In genomic region chr2:229059331-229060033, GRCh38 we compare ENCODE assay signal across 16 cellular contexts.
DNase-seq lines count a peak whose midpoint lies in the region; ATAC-seq and TF ChIP-seq lines count a peak whose summit lies in the region.
"Had no signal": no experiment of that assay in that cellular context is flagged by ENCODE, and none has a peak within 500 bp of the region (broad histone marks: within the 10 kb centered on the region; RNA-seq: fewer than 3 reads in every experiment).

No MANE protein-coding gene starts in this region.

- peak; percentile 24 for DNase-seq in fibroblast of villous mesenchyme (ENCODE audit: low read depth)
- DNase-seq in right lobe of liver, result no peak
- no peak for DNase-seq in A172 (ENCODE audit: low spot score)
- DNase-seq in NCI-H2029 (lab: John Stamatoyannopoulos, UW), result no peak
- DNase-seq: 8988T; AML-193; Caco-2; Calu3; CD4-positive, alpha-beta T cell; CD8-positive, alpha-beta T cell; DMS79 treated with DMSO at 0.1 percent for 48 hours; GF-D8 had no signal

- WGBS in right lobe of liver (ENCODE audit: insufficient coverage, low coverage, low lambda C conversion rate, missing lambda C conversion rate), result 46% methylated on average over 3 of the region's 3 CpGs

- H3K27me3 ChIP-seq in Loucy (ENCODE audit: insufficient read depth, low read length, poor library complexity, severe bottlenecking) (no peaks in the 10 kb centered on the region), right lobe of liver (no peaks in the 10 kb centered on the region)
- H3K27me3 ChIP-seq: BLaER1 treated with 17β-estradiol and CSF1 and Interleukin-3, amounts not matched to agents 10 nM and 100 nM had no signal

- no peaks in the 10 kb centered on the region for H3K36me3 ChIP-seq in Loucy (ENCODE audit: insufficient read depth, low read length)
- no peaks in the 10 kb centered on the region for H3K36me3 ChIP-seq in right lobe of liver
- H3K36me3 ChIP-seq: BLaER1 treated with 17β-estradiol and CSF1 and Interleukin-3, amounts not matched to agents 10 nM and 100 nM had no signal

- H3K4me1 ChIP-seq in Loucy (ENCODE audit: insufficient read depth, low read length, poor library complexity, severe bottlenecking), result no peaks in the 10 kb centered on the region
- H3K4me1 ChIP-seq in right lobe of liver, result peaks cover 0 to 34% (median 14%) of the 10 kb centered on the region in 4 donors
- H3K4me1 ChIP-seq: A549; BLaER1 treated with 17β-estradiol and CSF1 and Interleukin-3, amounts not matched to agents 10 nM and 100 nM; Caco-2 had no signal

- H3K9ac ChIP-seq in Loucy (ENCODE audit: low read depth, low read length, poor library complexity, severe bottlenecking), result no peak overlapping the region
- H3K9ac ChIP-seq: BLaER1 treated with 17β-estradiol and CSF1 and Interleukin-3, amounts not matched to agents 10 nM and 100 nM had no signal

- H2AFZ ChIP-seq in Loucy (ENCODE audit: low read length), result peak overlapping the region; percentile 4; the same call in 1 of the 2 replicates

- H3K4me3 ChIP-seq in Loucy (ENCODE audit: low read length, poor library complexity, severe bottlenecking) (no peak overlapping the region), fibroblast of villous mesenchyme (ENCODE audit: low read depth, low read length) (no peak overlapping the region), right lobe of liver (no peak overlapping the region)
- H3K4me3 ChIP-seq: A549; BLaER1 treated with 17β-estradiol and CSF1 and Interleukin-3, amounts not matched to agents 10 nM and 100 nM had no signal

- H4K20me1 ChIP-seq in Loucy (ENCODE audit: insufficient read depth, low read length, poor library complexity, severe bottlenecking), result no peaks in the 10 kb centered on the region
- H4K20me1 ChIP-seq: BLaER1 treated with 17β-estradiol and CSF1 and Interleukin-3, amounts not matched to agents 10 nM and 100 nM had no signal

- intact Hi-C loops in right lobe of liver (cut with DNase I), result no loop called here

- ATAC-seq in right lobe of liver, result peak; percentile 79 to 86 (median 82)
- ATAC-seq: A549; CD8-positive, alpha-beta T cell had no signal

- no peak for TF ChIP-seq CTCF in Loucy (conservative IDR thresholded peaks at IDR 0.05; ENCODE audit: low read length)
- no peak for TF ChIP-seq CTCF in fibroblast of villous mesenchyme (IDR thresholded peaks at IDR 0.05; ENCODE audit: insufficient read depth, low read depth, low read length)
- no peak for TF ChIP-seq CTCF in right lobe of liver (IDR thresholded peaks at IDR 0.05)

- no peak overlapping the region for H3K4me2 ChIP-seq in Loucy (ENCODE audit: low read depth, low read length, poor library complexity, severe bottlenecking)
- H3K4me2 ChIP-seq: A549; BLaER1 treated with 17β-estradiol and CSF1 and Interleukin-3, amounts not matched to agents 10 nM and 100 nM had no signal

- H3K9me2 ChIP-seq in Loucy (replicated peaks; ENCODE audit: low read depth, low read length), result no peaks in the 10 kb centered on the region

- H3K9me3 ChIP-seq in Loucy (ENCODE audit: insufficient read depth, low read depth, low read length) (no peaks in the 10 kb centered on the region; the same call in 1 of the 2 replicates), right lobe of liver (no peaks in the 10 kb centered on the region)
- H3K9me3 ChIP-seq: A549, Caco-2 had no signal

- H3K27ac ChIP-seq in right lobe of liver, result no peak overlapping the region
- H3K27ac ChIP-seq: A549; BLaER1 treated with 17β-estradiol and CSF1 and Interleukin-3, amounts not matched to agents 10 nM and 100 nM; C4-2B had no signal

- TF ChIP-seq POLR2A in right lobe of liver (IDR thresholded peaks at IDR 0.05), result no peak

- H3F3A ChIP-seq in Loucy (ENCODE audit: low read depth), result no peaks in the 10 kb centered on the region

- no peaks in the 10 kb centered on the region for H3K79me2 ChIP-seq in Loucy (ENCODE audit: insufficient read depth, low read length)
